ENCODE assay signal across 9 cellular contexts in the genomic region with DNA sequence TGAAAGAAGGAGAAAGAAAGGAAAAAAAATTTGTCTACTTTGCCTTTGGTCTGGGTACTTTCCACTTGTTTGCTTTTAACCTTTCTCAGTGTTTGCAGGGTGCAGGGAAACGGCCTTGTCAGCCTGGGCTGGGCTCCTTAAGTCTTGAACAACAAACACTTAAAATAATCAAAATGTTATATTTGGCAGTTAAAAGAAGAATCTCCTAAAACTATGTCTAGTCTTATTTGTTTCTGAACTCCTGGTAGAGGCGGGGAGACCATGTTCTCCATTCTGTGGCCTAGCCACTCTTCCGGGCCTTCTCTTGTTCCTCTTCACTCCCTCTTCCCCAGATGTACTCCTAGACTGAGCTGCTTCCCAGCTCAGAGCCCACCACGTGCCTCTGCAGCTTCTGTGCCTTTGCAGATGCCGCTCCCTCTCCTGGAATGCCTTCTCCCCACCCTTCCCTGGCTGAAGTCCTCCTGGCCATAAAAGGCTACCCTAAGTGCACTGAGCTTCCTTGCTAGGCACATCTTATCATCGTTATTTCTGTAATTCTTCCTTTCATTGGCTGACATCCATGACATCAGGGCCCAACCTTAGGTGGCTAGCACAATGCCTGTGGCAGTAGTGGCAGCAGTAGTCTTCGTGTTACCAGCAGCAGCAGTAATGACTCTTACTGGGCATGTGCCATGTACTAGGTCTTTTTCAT.
DNase-seq lines count a peak whose midpoint lies in the region; ATAC-seq and TF ChIP-seq lines count a peak whose summit lies in the region.
"Had no signal": no experiment of that assay in that cellular context is flagged by ENCODE, and none has a peak within 500 bp of the region (broad histone marks: within the 10 kb centered on the region; RNA-seq: fewer than 3 reads in every experiment).

No MANE protein-coding gene starts in this region.

- no peak for TF ChIP-seq CTCF in endothelial cell (IDR thresholded peaks at IDR 0.05; ENCODE audit: unreplicated experiment)

- ATAC-seq in stimulated activated naive CD8-positive, alpha-beta T cell treated with anti-CD3 and anti-CD28 coated beads, Interleukin-15, Interleukin-2, amounts not matched to agents 100 U/mL and 50 U/mL, for 24 hours = no peak
- ATAC-seq in aorta (ENCODE audit: low FRiP score) (peak; percentile 75), HG02610 (IDR thresholded peaks at IDR 0.05; ENCODE audit: unreplicated experiment) (no peak)

- no peak overlapping the region for H3K4me3 Mint-ChIP-seq in stimulated activated naive CD8-positive, alpha-beta T cell treated with anti-CD3 and anti-CD28 coated beads, Interleukin-15, Interleukin-2, amounts not matched to agents 100 ng/mL and 50 ng/mL, for 24 hours
- H3K4me3 Mint-ChIP-seq in endothelial cell (ENCODE audit: unreplicated experiment) = no peak overlapping the region
- H3K4me3 Mint-ChIP-seq: activated naive CD8-positive, alpha-beta T cell treated with anti-CD3 and anti-CD28 coated beads, Interleukin-2, amount 10 ng/mL, durations not matched to agents 7 days and 5 days had no signal

- H3K27ac ChIP-seq in muscle layer of duodenum (ENCODE audit: low read length) (peak overlapping the region; percentile 57), aorta (ENCODE audit: low read depth in 1 of 2, low read length in 2 of 2) (peak overlapping the region in 1 of 2 donors; percentile 59)

- no peaks in the 10 kb centered on the region for H3K9me3 Mint-ChIP-seq in stimulated activated naive CD8-positive, alpha-beta T cell treated with anti-CD3 and anti-CD28 coated beads, Interleukin-15, Interleukin-2, amounts not matched to agents 100 ng/mL and 50 ng/mL, for 24 hours
- H3K9me3 Mint-ChIP-seq in endothelial cell (ENCODE audit: unreplicated experiment) = no peaks in the 10 kb centered on the region
- H3K9me3 Mint-ChIP-seq: activated naive CD8-positive, alpha-beta T cell treated with anti-CD3 and anti-CD28 coated beads, Interleukin-2, amount 10 ng/mL, durations not matched to agents 7 days and 5 days had no signal

- H3K27me3 ChIP-seq in muscle layer of duodenum (ENCODE audit: low read depth, low read length) = no peaks in the 10 kb centered on the region
- no peaks in the 10 kb centered on the region for H3K27me3 ChIP-seq in aorta (ENCODE audit: control insufficient read depth in 1 of 2, insufficient read depth in 2 of 2, low read length in 1 of 2)

- H3K4me1 Mint-ChIP-seq in stimulated activated naive CD8-positive, alpha-beta T cell treated with anti-CD3 and anti-CD28 coated beads, Interleukin-15, Interleukin-2, amounts not matched to agents 100 ng/mL and 50 ng/mL, for 24 hours (ENCODE audit: low read depth) = peaks cover 38% of the 10 kb centered on the region
- peaks cover 44% of the 10 kb centered on the region for H3K4me1 Mint-ChIP-seq in endothelial cell (ENCODE audit: unreplicated experiment)

- H3K36me3 Mint-ChIP-seq in stimulated activated naive CD8-positive, alpha-beta T cell treated with anti-CD3 and anti-CD28 coated beads, Interleukin-15, Interleukin-2, amounts not matched to agents 100 ng/mL and 50 ng/mL, for 24 hours (ENCODE audit: low read depth) = no peaks in the 10 kb centered on the region
- H3K36me3 Mint-ChIP-seq in endothelial cell (ENCODE audit: low read depth, unreplicated experiment) = peaks cover 6% of the 10 kb centered on the region

- H3K9me3 ChIP-seq in muscle layer of duodenum (ENCODE audit: control insufficient read depth in 1 of 2, low read length in 2 of 2) (no peaks in the 10 kb centered on the region), aorta (ENCODE audit: control insufficient read depth, low read length) (no peaks in the 10 kb centered on the region)

- WGBS in aorta, 2 donors = 20% methylated on average over 7 of the region's 7 CpGs

- H3K27ac Mint-ChIP-seq in stimulated activated naive CD8-positive, alpha-beta T cell treated with anti-CD3 and anti-CD28 coated beads, Interleukin-15, Interleukin-2, amounts not matched to agents 100 ng/mL and 50 ng/mL, for 24 hours = peak overlapping the region; percentile 67
- peak overlapping the region; percentile 25 for H3K27ac Mint-ChIP-seq in endothelial cell (ENCODE audit: unreplicated experiment)

- no peak for DNase-seq in stimulated activated naive CD8-positive, alpha-beta T cell treated with anti-CD3 and anti-CD28 coated beads, Interleukin-15, Interleukin-2, amounts not matched to agents 100 U/mL and 50 U/mL, for 24 hours
- no peak for DNase-seq in endothelial cell (ENCODE audit: low spot score)
- peak; percentile 82 to 83 for DNase-seq in aorta
- no peak for DNase-seq in NCI-H187 (lab: John Stamatoyannopoulos, UW)
- no peak for DNase-seq in NCI-H748 treated with DMSO at 0.1 percent for 48 hours (lab: John Stamatoyannopoulos, UW)
- DNase-seq: activated naive CD8-positive, alpha-beta T cell treated with anti-CD3 and anti-CD28 coated beads, Interleukin-2, amount 10 ng/mL, durations not matched to agents 7 days and 5 days had no signal

- H3K36me3 ChIP-seq in muscle layer of duodenum (ENCODE audit: control insufficient read depth in 1 of 2, insufficient read depth in 2 of 2, low read length in 2 of 2) = no peaks in the 10 kb centered on the region
- H3K36me3 ChIP-seq in aorta (ENCODE audit: control insufficient read depth in 1 of 2, insufficient read depth in 2 of 2, low read length in 1 of 2) = no peaks in the 10 kb centered on the region

- intact Hi-C loops in aorta (cut with DNase I) = loop anchor here in 1 of 2 donors (2.0 to 5.0 kb wide), 2 partner anchors 31 to 53 kb away; no protein-coding TSS in a partner anchor

- no peaks in the 10 kb centered on the region for H3K27me3 Mint-ChIP-seq in stimulated activated naive CD8-positive, alpha-beta T cell treated with anti-CD3 and anti-CD28 coated beads, Interleukin-15, Interleukin-2, amounts not matched to agents 100 ng/mL and 50 ng/mL, for 24 hours
- peaks cover 7% of the 10 kb centered on the region for H3K27me3 Mint-ChIP-seq in endothelial cell (ENCODE audit: unreplicated experiment)
- H3K27me3 Mint-ChIP-seq: activated naive CD8-positive, alpha-beta T cell treated with anti-CD3 and anti-CD28 coated beads, Interleukin-2, amount 10 ng/mL, durations not matched to agents 7 days and 5 days had no signal

- H3K4me3 ChIP-seq in muscle layer of duodenum (ENCODE audit: low read depth in 1 of 2, low read length in 2 of 2) (no peak overlapping the region), aorta (ENCODE audit: low read length in 2 of 2) (no peak overlapping the region)

- H3K4me1 ChIP-seq in muscle layer of duodenum (ENCODE audit: control insufficient read depth in 1 of 2, insufficient read depth in 2 of 2, low read length in 2 of 2) (peaks cover 12 to 21% of the 10 kb centered on the region in 2 donors), aorta (ENCODE audit: control insufficient read depth in 1 of 2, insufficient read depth in 2 of 2, low read length in 2 of 2) (peaks cover 2 to 4% of the 10 kb centered on the region in 2 donors)

Comparison
In these comparisons a context has a peak if more than half of its experiments do, and no peak if none do; other contexts are left out.
1. DNase-seq: peak in aorta (2 of 2); none in stimulated activated naive CD8-positive, alpha-beta T cell treated with anti-CD3 and anti-CD28 coated beads, Interleukin-15, Interleukin-2, amounts not matched to agents 100 U/mL and 50 U/mL, for 24 hours (single experiment), endothelial cell (single experiment), NCI-H187 (0 of 2) and NCI-H748 treated with DMSO at 0.1 percent for 48 hours (single experiment).